In genomic region chr11:46661836-46662235, GRCh38 we compare ENCODE assay signal across 22 cellular contexts. TPM values are rescaled to one million over a fixed set of nuclear protein-coding genes. Genes with fewer than 3 reads are reported as not detected.
DNase-seq lines count a peak whose midpoint lies in the region; TF ChIP-seq lines count a peak whose summit lies in the region.
"Had no signal": no experiment of that assay in that cellular context is flagged by ENCODE, and none has a peak within 500 bp of the region (broad histone marks: within the 10 kb centered on the region; RNA-seq: fewer than 3 reads in every experiment).

No MANE protein-coding gene starts in this region.

- H3K27me3 Mint-ChIP-seq in MCF 10A (ENCODE audit: insufficient read depth, unreplicated experiment), result no peaks in the 10 kb centered on the region
- H3K27me3 Mint-ChIP-seq: CD4-positive, alpha-beta T cell had no signal

- H4K20me1 ChIP-seq in mammary epithelial cell (ENCODE audit: insufficient read depth, low read length), result no peaks in the 10 kb centered on the region
- H4K20me1 ChIP-seq: BLaER1 had no signal

- H3K27me3 ChIP-seq in right atrium auricular region (no peaks in the 10 kb centered on the region), mammary epithelial cell (ENCODE audit: insufficient read depth, low read length) (no peaks in the 10 kb centered on the region)
- H3K27me3 ChIP-seq: BLaER1, Peyer's patch, SJCRH30 had no signal

- no peak overlapping the region for H3K4me3 Mint-ChIP-seq in MCF 10A (ENCODE audit: unreplicated experiment)
- H3K4me3 Mint-ChIP-seq: CD4-positive, alpha-beta T cell had no signal

- intact Hi-C loops in cardiac septum (cut with DNase I), result no loop called here
- intact Hi-C loops in mammary epithelial cell (cut with micrococcal nuclease), result no loop called here
- intact Hi-C loops in MCF 10A (cut with micrococcal nuclease), result no loop called here

- H3K27ac Mint-ChIP-seq in MCF 10A (ENCODE audit: low read depth, unreplicated experiment), result no peak overlapping the region
- H3K27ac Mint-ChIP-seq: CD4-positive, alpha-beta T cell had no signal

- H3K79me2 ChIP-seq in mammary epithelial cell (ENCODE audit: insufficient read depth, low read length), result no peaks in the 10 kb centered on the region

- H3K9me3 ChIP-seq in right atrium auricular region (no peaks in the 10 kb centered on the region), mammary epithelial cell (replicated peaks; ENCODE audit: insufficient read depth, low read length) (no peaks in the 10 kb centered on the region)
- H3K9me3 ChIP-seq: BLaER1, Peyer's patch, SJCRH30 had no signal

- no peak overlapping the region for H2AFZ ChIP-seq in mammary epithelial cell (ENCODE audit: low read depth, low read length)
- H2AFZ ChIP-seq: GM23248 had no signal

- peaks cover 94% of the 10 kb centered on the region for H3K36me3 Mint-ChIP-seq in MCF 10A (ENCODE audit: insufficient read depth, unreplicated experiment)

- H3K4me1 ChIP-seq in right atrium auricular region (peaks cover 0 to 52% of the 10 kb centered on the region in 2 donors), mammary epithelial cell (ENCODE audit: insufficient read depth, low read length) (peaks cover 10% of the 10 kb centered on the region)
- H3K4me1 ChIP-seq: Peyer's patch, SJCRH30 had no signal

- DNase-seq in right atrium auricular region (ENCODE audit: low spot score) (no peak), cardiac septum (ENCODE audit: low spot score) (no peak), midbrain (lab: John Stamatoyannopoulos, UW) (peak; percentile 37), mammary epithelial cell (no peak), OCI-M2 (lab: John Stamatoyannopoulos, UW; ENCODE audit: unreplicated experiment) (no peak), MCF 10A (ENCODE audit: unreplicated experiment) (no peak), KBM-7 (no peak)
- DNase-seq: 8988T; ACHN; CD4-positive, alpha-beta T cell; GM23248; H7; MM.1S; NCI-H2029; NCI-H2227 treated with DMSO at 0.1 percent for 48 hours; NCI-H69; SJCRH30 had no signal

- H3K4me2 ChIP-seq in mammary epithelial cell (ENCODE audit: insufficient read depth, low read depth, low read length), result no peak overlapping the region
- H3K4me2 ChIP-seq: BLaER1 had no signal

- POLR2A ChIA-PET in MCF 10A (lab: Yijun Ruan, JAX), result interaction anchor here (0.8 kb wide), 1 partner anchor 13 kb away, joined by 3 read pairs; no protein-coding TSS in a partner anchor

- CTCF ChIA-PET in mammary epithelial cell (lab: Charles Lee; ENCODE audit: low non-redundant PET) (no interaction called here), MCF 10A (lab: Yijun Ruan, JAX) (interaction anchor here (1.5 kb wide), 1 partner anchor 12 kb away, joined by 5 read pairs; no protein-coding TSS in a partner anchor)

- no peaks in the 10 kb centered on the region for H3K9me3 Mint-ChIP-seq in MCF 10A (ENCODE audit: unreplicated experiment)
- H3K9me3 Mint-ChIP-seq: CD4-positive, alpha-beta T cell had no signal

- dilution Hi-C loops in mammary epithelial cell (cut with HindIII; ENCODE audit: low sequenced_read_pairs), result no loop called here

- TF ChIP-seq CTCF in right atrium auricular region (IDR thresholded peaks at IDR 0.05) (no peak), mammary epithelial cell (conservative IDR thresholded peaks at IDR 0.05 in 1 of 2, IDR thresholded peaks at IDR 0.05 in 1 of 2; ENCODE audit: extremely low read depth in 1 of 2, insufficient read depth in 1 of 2, low read depth in 1 of 2, low read length in 2 of 2) (no peak), MCF 10A (IDR thresholded peaks at IDR 0.05; ENCODE audit: unreplicated experiment) (no peak)

- H3K27ac ChIP-seq in right atrium auricular region (peak overlapping the region; percentile 3 to 70), cingulate gyrus (ENCODE audit: low read depth, low read length) (peak overlapping the region; percentile 35), mammary epithelial cell (ENCODE audit: insufficient read depth, low read depth, low read length) (no peak overlapping the region)
- H3K27ac ChIP-seq: BLaER1, GM23248, Peyer's patch, SJCRH30 had no signal

- in situ Hi-C loops in mammary epithelial cell (cut with MboI; ENCODE audit: low sequenced_read_pairs in 2 of 2) (no loop called here), KBM-7 (cut with MboI; ENCODE audit: low pct_unique_long_range_greater_than_20kb, low sequenced_read_pairs) (no loop called here)

- no peak overlapping the region for H3K9ac ChIP-seq in mammary epithelial cell (ENCODE audit: insufficient read depth, low read length)
- H3K9ac ChIP-seq: BLaER1, GM23248 had no signal

- BruUV-seq in mammary epithelial cell (replicated peaks; lab: Mats Ljungman, UMichigan) (no TSS peak), MCF 10A (replicated peaks; lab: Mats Ljungman, UMichigan) (no TSS peak)

- H3K4me3 ChIP-seq in right atrium auricular region, result no peak overlapping the region
- H3K4me3 ChIP-seq in mammary epithelial cell (replicated peaks in 1 of 3; ENCODE audit: insufficient read depth in 1 of 3, low read depth in 2 of 3, low read length in 3 of 3), result no peak overlapping the region
- H3K4me3 ChIP-seq: BLaER1, GM23248, K562, Peyer's patch, SJCRH30 had no signal

- H3K4me1 Mint-ChIP-seq in MCF 10A (ENCODE audit: insufficient read depth, unreplicated experiment), result peaks cover 12% of the 10 kb centered on the region

- H3K36me3 ChIP-seq in right atrium auricular region (peaks cover 49% of the 10 kb centered on the region), mammary epithelial cell (ENCODE audit: insufficient read depth, low read length) (peaks cover 26% of the 10 kb centered on the region)

RNA-seq across cellular contexts. Expression of gene ARHGAP1, which starts 38.6 kb away (rescaled TPM):
- total RNA-seq in right atrium auricular region, result 100 to 1,000 TPM in 1 of 2 donors, 10 to 100 TPM in 1; 88.1 to 117 TPM
- total RNA-seq in cardiac septum, result 152 TPM
- 100 to 1,000 TPM in 1 of 2 donors, 10 to 100 TPM in 1; 57.2 to 123 TPM for total RNA-seq in mammary epithelial cell
- 25.5 TPM for polyA plus RNA-seq in mammary epithelial cell
- polyA minus RNA-seq in mammary epithelial cell, result 162 TPM
- 61.0 and 63.6 TPM in 2 replicates for total RNA-seq in MCF 10A (2022)

RNA-seq across cellular contexts. Expression of gene ZNF408, which starts 39.0 kb away (rescaled TPM):
- total RNA-seq in right atrium auricular region, result 1 to 10 TPM; 6.0 to 9.6 TPM
- total RNA-seq in cardiac septum, result 6.7 TPM
- total RNA-seq in mammary epithelial cell, result 10 to 100 TPM; 12.6 to 15.2 TPM
- polyA plus RNA-seq in mammary epithelial cell, result 7.2 TPM
- polyA minus RNA-seq in mammary epithelial cell, result 5.7 TPM
- total RNA-seq in MCF 10A (2022), result 14.5 and 15.3 TPM in 2 replicates

RNA-seq across cellular contexts. Expression of gene ATG13, which starts 44.5 kb away (rescaled TPM):
- total RNA-seq in right atrium auricular region (10 to 100 TPM; 54.5 to 80.2 TPM), cardiac septum (43.4 TPM), mammary epithelial cell (10 to 100 TPM; 52.8 to 58.9 TPM), MCF 10A (2022) (75.1 and 91.7 TPM in 2 replicates)
- 39.0 TPM for polyA plus RNA-seq in mammary epithelial cell
- 234 TPM for polyA minus RNA-seq in mammary epithelial cell

RNA-seq across cellular contexts. Expression of gene HARBI1, which starts 44.8 kb away (rescaled TPM):
- total RNA-seq in right atrium auricular region, result 1 to 10 TPM; 2.3 to 3.3 TPM
- total RNA-seq in cardiac septum, result 2.9 TPM
- total RNA-seq in mammary epithelial cell, result 1 to 10 TPM; 5.8 to 6.8 TPM
- 4.4 TPM for polyA plus RNA-seq in mammary epithelial cell
- 7.1 TPM for polyA minus RNA-seq in mammary epithelial cell
- total RNA-seq in MCF 10A (2022), result 6.8 and 8.5 TPM in 2 replicates

RNA-seq across cellular contexts. Expression of gene F2, which starts 57.2 kb away (rescaled TPM):
- total RNA-seq in right atrium auricular region (not detected), cardiac septum (not detected), mammary epithelial cell (not detected), MCF 10A (2022) (not detected in 2 replicates)
- polyA plus RNA-seq in mammary epithelial cell, result 0.03 TPM
- not detected for polyA minus RNA-seq in mammary epithelial cell
- total RNA-seq: CD4-positive, alpha-beta T cell; GM23248; H7; NCI-H460 had no signal
- polyA plus RNA-seq: GM23248, K562 had no signal
